21 cellular contexts compared by ENCODE assay signal in genomic region chr4:177242651-177243296, GRCh38.
"Had no signal": no experiment of that assay in that cellular context is flagged by ENCODE, and none has a peak within 500 bp of the region (broad histone marks: within the 10 kb centered on the region; RNA-seq: fewer than 3 reads in every experiment).

No MANE protein-coding gene starts in this region.

- H3K36me3 Mint-ChIP-seq: mesothelial cell of epicardium; stimulated activated effector memory CD8-positive, alpha-beta T cell treated with anti-CD3 and anti-CD28 coated beads, Interleukin-12 subunit alpha, Interleukin-12 subunit beta, amount 100 ng/mL, for 72 hours; T-cell had no signal

- H3K4me3 ChIP-seq: adrenal gland, body of pancreas, dorsolateral prefrontal cortex, gastroesophageal sphincter, heart left ventricle, left lung, sigmoid colon, stomach, vagina had no signal

- H3K9me3 ChIP-seq: adrenal gland, body of pancreas, gastroesophageal sphincter, heart left ventricle, left lung, sigmoid colon, stomach, vagina had no signal

- H3K4me1 Mint-ChIP-seq: nephron progenitor cell had no signal

- H3K4me1 ChIP-seq: adrenal gland, body of pancreas, heart left ventricle, left lung, stomach, vagina had no signal

- H3K27ac ChIP-seq: adrenal gland, body of pancreas, dorsolateral prefrontal cortex, gastroesophageal sphincter, heart left ventricle, left lung, sigmoid colon, stomach, vagina had no signal

- DNase-seq: activated CD4-positive, alpha-beta T cell treated with anti-CD3 and anti-CD28 coated beads, Interleukin-2, amount 50 U/mL, for 1 hour; activated naive CD4-positive, alpha-beta T cell; activated T-cell treated with anti-CD3 and anti-CD28 coated beads for 4 hours; adrenal gland; body of pancreas; dorsolateral prefrontal cortex; heart left ventricle; kidney; left lung; nephron progenitor cell; nucleus accumbens; sigmoid colon; stimulated activated CD4-positive, alpha-beta T cell treated with anti-CD3 and anti-CD28 coated beads, Interleukin-4, amount 100 ng/mL, for 24 hours; stomach; T-cell; T1000; trophoblast cell had no signal

- H3K27me3 ChIP-seq: adrenal gland, body of pancreas, dorsolateral prefrontal cortex, gastroesophageal sphincter, heart left ventricle, left lung, sigmoid colon, stomach, vagina had no signal

- H3K27ac Mint-ChIP-seq: mesothelial cell of epicardium; nephron progenitor cell; stimulated activated effector memory CD8-positive, alpha-beta T cell treated with anti-CD3 and anti-CD28 coated beads, Interleukin-12 subunit alpha, Interleukin-12 subunit beta, amount 100 ng/mL, for 72 hours; T-cell had no signal

- ATAC-seq: body of pancreas; gastroesophageal sphincter; heart left ventricle; left lung; stimulated activated effector memory CD8-positive, alpha-beta T cell treated with anti-CD3 and anti-CD28 coated beads, Interleukin-12 subunit alpha, Interleukin-12 subunit beta, amount 100 ng/mL, for 72 hours; T-cell had no signal

- H3K9me3 Mint-ChIP-seq: mesothelial cell of epicardium; nephron progenitor cell; stimulated activated effector memory CD8-positive, alpha-beta T cell treated with anti-CD3 and anti-CD28 coated beads, Interleukin-12 subunit alpha, Interleukin-12 subunit beta, amount 100 ng/mL, for 72 hours; T-cell had no signal

- H3K36me3 ChIP-seq: adrenal gland, gastroesophageal sphincter, heart left ventricle, left lung, sigmoid colon, stomach, vagina had no signal

- H3K4me3 Mint-ChIP-seq: mesothelial cell of epicardium; nephron progenitor cell; stimulated activated effector memory CD8-positive, alpha-beta T cell treated with anti-CD3 and anti-CD28 coated beads, Interleukin-12 subunit alpha, Interleukin-12 subunit beta, amount 100 ng/mL, for 72 hours; T-cell had no signal
